Comparison of ENCODE assay signal across 16 cellular contexts in genomic region chr16:1536601-1537000, GRCh38. TPM values are rescaled to one million over a fixed set of nuclear protein-coding genes. Genes with fewer than 3 reads are reported as not detected.
DNase-seq lines count a peak whose midpoint lies in the region; ATAC-seq, FAIRE-seq and TF ChIP-seq lines count a peak whose summit lies in the region.
"Had no signal": no experiment of that assay in that cellular context is flagged by ENCODE, and none has a peak within 500 bp of the region (broad histone marks: within the 10 kb centered on the region; RNA-seq: fewer than 3 reads in every experiment).

No MANE protein-coding gene starts in this region.

- no peaks in the 10 kb centered on the region for H3K9me3 ChIP-seq in CD4-positive, CD25-positive, alpha-beta regulatory T cell (ENCODE audit: control insufficient read depth in 2 of 2, low read length in 2 of 2)

- TF ChIP-seq CTCF in HFF-Myc (IDR thresholded peaks at IDR 0.05; ENCODE audit: low read depth, low read length, missing control alignments) (no peak), endothelial cell (IDR thresholded peaks at IDR 0.05; ENCODE audit: unreplicated experiment) (no peak), neural crest cell (conservative IDR thresholded peaks at IDR 0.05) (no peak)

- peaks cover 0 to 54% (median 15%) of the 10 kb centered on the region in 4 donors for H3K4me1 Mint-ChIP-seq in CD4-positive, CD25-positive, alpha-beta regulatory T cell
- H3K4me1 Mint-ChIP-seq in endothelial cell (ENCODE audit: unreplicated experiment) = peaks cover 40% of the 10 kb centered on the region
- no peaks in the 10 kb centered on the region for H3K4me1 Mint-ChIP-seq in neural crest cell

- peak overlapping the region; percentile 87 to 99 (median 96) for H3K4me3 Mint-ChIP-seq in CD4-positive, CD25-positive, alpha-beta regulatory T cell
- peak overlapping the region; percentile 91 for H3K4me3 Mint-ChIP-seq in endothelial cell (ENCODE audit: unreplicated experiment)
- no peak overlapping the region for H3K4me3 Mint-ChIP-seq in neural crest cell

- H3K9me3 Mint-ChIP-seq in CD4-positive, CD25-positive, alpha-beta regulatory T cell = no peaks in the 10 kb centered on the region
- H3K9me3 Mint-ChIP-seq in endothelial cell (ENCODE audit: unreplicated experiment) (no peaks in the 10 kb centered on the region), neural crest cell (no peaks in the 10 kb centered on the region)

- ATAC-seq in CD4-positive, CD25-positive, alpha-beta regulatory T cell (ENCODE audit: low read depth in 2 of 2) = no peak
- no peak for ATAC-seq in GM21786 (IDR thresholded peaks at IDR 0.05; ENCODE audit: unreplicated experiment)

- DNase-seq in CD4-positive, CD25-positive, alpha-beta regulatory T cell = no peak
- DNase-seq in HFF-Myc (ENCODE audit: extremely low read depth, low read depth) (no peak), endothelial cell (ENCODE audit: low spot score) (no peak), neural crest cell (ENCODE audit: low read depth, low spot score) (no peak), SHP77 treated with DMSO at 0.1 percent for 48 hours (lab: John Stamatoyannopoulos, UW) (no peak), RCC 7860 (ENCODE audit: low spot score) (no peak)
- DNase-seq in stimulated activated CD4-positive, alpha-beta T cell treated with anti-CD3 and anti-CD28 coated beads, Interleukin-4, amount 100 ng/mL, for 4 hours = no peak
- DNase-seq: activated CD4-positive, alpha-beta T cell treated with anti-CD3 and anti-CD28 coated beads, Interleukin-2, amount 50 U/mL, for 1 hour; effector CD8-positive, alpha-beta T cell; head of caudate nucleus had no signal

- H3K36me3 ChIP-seq in CD4-positive, CD25-positive, alpha-beta regulatory T cell (ENCODE audit: control insufficient read depth, insufficient read depth, low read length) = peaks cover 34% of the 10 kb centered on the region

- no peaks in the 10 kb centered on the region for H3K27me3 ChIP-seq in CD4-positive, CD25-positive, alpha-beta regulatory T cell (ENCODE audit: control insufficient read depth, insufficient read depth, low read length)

- H3K4me1 ChIP-seq in CD4-positive, CD25-positive, alpha-beta regulatory T cell (ENCODE audit: control insufficient read depth, insufficient read depth, low read length, poor library complexity, severe bottlenecking) = peaks cover 53% of the 10 kb centered on the region
- H3K4me1 ChIP-seq: parathyroid adenoma had no signal

- no peak for FAIRE-seq in RCC 7860 (lab: Jason Lieb, UNC)
- FAIRE-seq: astrocyte, D721Med had no signal

- peaks cover 16% of the 10 kb centered on the region for H3K36me3 Mint-ChIP-seq in CD4-positive, CD25-positive, alpha-beta regulatory T cell
- H3K36me3 Mint-ChIP-seq in endothelial cell (ENCODE audit: low read depth, unreplicated experiment) (peaks cover 41% of the 10 kb centered on the region), neural crest cell (ENCODE audit: low read depth) (no peaks in the 10 kb centered on the region)

- H3K27me3 Mint-ChIP-seq in CD4-positive, CD25-positive, alpha-beta regulatory T cell = no peaks in the 10 kb centered on the region
- H3K27me3 Mint-ChIP-seq in endothelial cell (ENCODE audit: unreplicated experiment) = peaks cover 7% of the 10 kb centered on the region
- no peaks in the 10 kb centered on the region for H3K27me3 Mint-ChIP-seq in neural crest cell (ENCODE audit: low read depth)

- H3K27ac ChIP-seq in CD4-positive, CD25-positive, alpha-beta regulatory T cell (ENCODE audit: insufficient read depth, low read length, poor library complexity, severe bottlenecking) = peak overlapping the region; percentile 52
- H3K27ac ChIP-seq: HL-60, parathyroid adenoma had no signal

- H3K4me3 ChIP-seq in CD4-positive, CD25-positive, alpha-beta regulatory T cell (ENCODE audit: low read depth, low read length) = peak overlapping the region; percentile 43
- H3K4me3 ChIP-seq in HFF-Myc (replicated peaks; ENCODE audit: low read depth, low read length) = peak overlapping the region; percentile 85

- peak overlapping the region in 2 of 3 donors; percentile 69 to 87 for H3K27ac Mint-ChIP-seq in CD4-positive, CD25-positive, alpha-beta regulatory T cell
- H3K27ac Mint-ChIP-seq in endothelial cell (ENCODE audit: unreplicated experiment) (peak overlapping the region; percentile 84), neural crest cell (ENCODE audit: unreplicated experiment) (peak overlapping the region; percentile 65)

RNA-seq across cellular contexts. Expression of gene TMEM204, which starts 3.1 kb away (rescaled TPM):
- 25.8 TPM for total RNA-seq in CD4-positive, CD25-positive, alpha-beta regulatory T cell
- polyA plus RNA-seq in CD4-positive, CD25-positive, alpha-beta regulatory T cell = 10 to 100 TPM; 59.8 to 97.4 (median 69.1) TPM
- 66.3 TPM for total RNA-seq in endothelial cell (ENCODE audit: unreplicated experiment)
- total RNA-seq in neural crest cell = 0.98 and 1.3 TPM in 2 replicates
- total RNA-seq: astrocyte had no signal

RNA-seq across cellular contexts. Expression of gene TELO2, which starts 43.4 kb away (rescaled TPM):
- total RNA-seq in CD4-positive, CD25-positive, alpha-beta regulatory T cell = 27.4 TPM
- 10 to 100 TPM in 3 of 4 donors, 1 to 10 TPM in 1; 9.1 to 15.2 (median 11.6) TPM for polyA plus RNA-seq in CD4-positive, CD25-positive, alpha-beta regulatory T cell
- total RNA-seq in endothelial cell (ENCODE audit: unreplicated experiment) (64.5 TPM), neural crest cell (77.9 and 87.5 TPM in 2 replicates)

RNA-seq across cellular contexts. Expression of gene PTX4, which starts 47.9 kb away (rescaled TPM):
- total RNA-seq in CD4-positive, CD25-positive, alpha-beta regulatory T cell = not detected
- polyA plus RNA-seq in CD4-positive, CD25-positive, alpha-beta regulatory T cell = not detected
- 0.21 TPM for total RNA-seq in endothelial cell (ENCODE audit: unreplicated experiment)
- total RNA-seq in neural crest cell = 0.28 TPM in 1 of 2 replicates, not detected in the other
- total RNA-seq: astrocyte had no signal
- polyA plus RNA-seq: liver had no signal

Comparison
In these comparisons a context has a peak if more than half of its experiments do, and no peak if none do; other contexts are left out.
1. RNA of gene TMEM204, which starts 3.1 kb away (total RNA-seq): 66.3 TPM in endothelial cell (single experiment) and 25.8 TPM in CD4-positive, CD25-positive, alpha-beta regulatory T cell (single experiment); 0.98 to 1.3 TPM in neural crest cell; every median in the first group is over 10 times any median in the second.
2. Peak in every context shown above with its lines, with median percentiles within 50 percentile points of each other: H3K27ac Mint-ChIP-seq.